Comparison of ENCODE assay signal across 11 cellular contexts in the genomic region with DNA sequence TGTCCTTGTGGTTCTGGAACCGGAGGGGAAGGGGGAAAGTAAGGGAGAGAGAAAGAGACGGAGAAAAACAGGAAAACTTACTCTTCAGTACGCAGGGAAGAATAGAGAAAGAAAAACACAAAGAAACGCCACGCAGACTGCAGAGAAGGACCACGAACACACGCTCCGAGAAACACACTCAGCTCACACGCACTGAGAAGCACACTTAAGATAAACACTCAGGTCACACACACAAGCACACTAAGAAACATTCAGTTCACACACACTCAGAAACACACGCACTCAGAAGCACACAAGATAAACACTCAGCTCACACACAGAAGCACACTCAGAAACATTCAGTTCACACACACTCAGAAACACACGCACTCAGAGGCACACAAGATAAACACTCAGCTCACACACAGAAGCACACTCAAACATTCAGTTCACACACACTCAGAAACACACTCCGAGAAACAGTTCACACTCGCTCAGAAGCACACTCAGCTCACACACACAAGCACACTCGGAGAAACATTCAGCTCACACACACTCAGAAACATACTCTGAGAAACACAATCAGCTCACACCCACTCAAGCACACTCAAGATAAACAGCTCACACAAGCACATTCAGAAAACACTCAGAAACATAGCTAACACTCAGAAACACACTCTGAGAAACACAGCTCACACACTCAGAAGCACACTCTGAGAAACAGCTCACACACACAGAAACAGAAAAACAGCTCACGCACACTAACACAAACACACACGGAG. TPM values are rescaled to one million over a fixed set of nuclear protein-coding genes. Genes with fewer than 3 reads are reported as not detected.
DNase-seq lines count a peak whose midpoint lies in the region; TF ChIP-seq lines count a peak whose summit lies in the region.
"Had no signal": no experiment of that assay in that cellular context is flagged by ENCODE, and none has a peak within 500 bp of the region (broad histone marks: within the 10 kb centered on the region; RNA-seq: fewer than 3 reads in every experiment).

No MANE protein-coding gene starts in this region.

- H2AFZ ChIP-seq in trophoblast cell (ENCODE audit: insufficient read depth, low read length, poor library complexity): peak overlapping the region; percentile 8
- no peak overlapping the region for H2AFZ ChIP-seq in PC-9

- H3K4me1 ChIP-seq in CD8-positive, alpha-beta memory T cell (ENCODE audit: insufficient read depth, low read length): peaks cover 3% of the 10 kb centered on the region
- H3K4me1 ChIP-seq in trophoblast cell (ENCODE audit: control insufficient read depth in 1 of 2, insufficient read depth in 2 of 2, low read length in 2 of 2): peaks cover 3 to 13% of the 10 kb centered on the region in 2 experiments
- H3K4me1 ChIP-seq in PC-9 (replicated peaks; ENCODE audit: insufficient read depth): no peaks in the 10 kb centered on the region

- no peak for DNase-seq in CD8-positive, alpha-beta memory T cell
- DNase-seq in SK-N-DZ (ENCODE audit: low spot score) (peak; percentile 28), foreskin fibroblast (peak in 1 of 2 donors; percentile 45), trophoblast cell (no peak), 8988T (no peak), pons (ENCODE audit: low spot score) (no peak), PC-9 (no peak), NCI-H2227 (lab: John Stamatoyannopoulos, UW; ENCODE audit: unreplicated experiment) (no peak)
- DNase-seq: GF-D8, HFFc6, NCI-H187 treated with DMSO at 0.1 percent for 48 hours had no signal

- H2AK5ac ChIP-seq in trophoblast cell (ENCODE audit: low read length): peak overlapping the region; percentile 38

- intact Hi-C loops in PC-9 (cut with micrococcal nuclease; ENCODE audit: unreplicated experiment): no loop called here

- H3F3A ChIP-seq in PC-9 (ENCODE audit: insufficient read depth, low read depth): no peaks in the 10 kb centered on the region

- peak overlapping the region; percentile 9 for H3K27ac ChIP-seq in CD8-positive, alpha-beta memory T cell (ENCODE audit: low read depth, low read length)
- no peak overlapping the region for H3K27ac ChIP-seq in trophoblast cell (ENCODE audit: low read depth, low read length)
- H3K27ac ChIP-seq in PC-9: no peak overlapping the region

- no peak overlapping the region for H3K27ac Mint-ChIP-seq in CD8-positive, alpha-beta memory T cell
- H3K27ac Mint-ChIP-seq: HFFc6 had no signal

- no TSS peak for BruUV-seq in PC-9 (replicated peaks; lab: Mats Ljungman, UMichigan)

- H4K8ac ChIP-seq in trophoblast cell (ENCODE audit: low read depth, low read length): peak overlapping the region; percentile 95

- peak overlapping the region; percentile 98 for H4K12ac ChIP-seq in trophoblast cell (ENCODE audit: low read depth, low read length)

- POLR2A ChIA-PET in CD8-positive, alpha-beta memory T cell (lab: Charles Lee): no interaction called here
- POLR2A ChIA-PET in PC-9 (lab: Charles Lee; ENCODE audit: unreplicated experiment): no interaction called here

- peak overlapping the region; percentile 81 for H3K18ac ChIP-seq in trophoblast cell (ENCODE audit: low read length)

- H2BK120ac ChIP-seq in trophoblast cell (ENCODE audit: insufficient read depth, low read length, poor library complexity): peak overlapping the region; percentile 77

- H3K4me3 ChIP-seq in CD8-positive, alpha-beta memory T cell (ENCODE audit: low read length): no peak overlapping the region
- H3K4me3 ChIP-seq in foreskin fibroblast (ENCODE audit: low read depth in 1 of 2, low read length in 2 of 2) (peak overlapping the region; percentile 73 to 74), trophoblast cell (ENCODE audit: low read depth, low read length) (peak overlapping the region; percentile 78), PC-9 (no peak overlapping the region)

- peaks cover 19% of the 10 kb centered on the region for H3K27me3 ChIP-seq in CD8-positive, alpha-beta memory T cell (ENCODE audit: insufficient read depth, low read length, poor library complexity, severe bottlenecking)
- no peaks in the 10 kb centered on the region for H3K27me3 ChIP-seq in trophoblast cell (ENCODE audit: insufficient read depth, low read length)
- H3K27me3 ChIP-seq in PC-9 (ENCODE audit: insufficient read depth, low read depth): peaks cover 66% of the 10 kb centered on the region

- no peaks in the 10 kb centered on the region for H3K9me3 Mint-ChIP-seq in CD8-positive, alpha-beta memory T cell
- H3K9me3 Mint-ChIP-seq: HFFc6 had no signal

- H3K79me2 ChIP-seq in trophoblast cell (ENCODE audit: control insufficient read depth, insufficient read depth, low read length, poor library complexity): peaks cover 3% of the 10 kb centered on the region
- H3K79me2 ChIP-seq in PC-9 (ENCODE audit: low read depth): no peaks in the 10 kb centered on the region

- no peaks in the 10 kb centered on the region for H3K36me3 ChIP-seq in CD8-positive, alpha-beta memory T cell (ENCODE audit: insufficient read depth, low read length)
- H3K36me3 ChIP-seq in trophoblast cell (ENCODE audit: control insufficient read depth in 1 of 2, insufficient read depth in 2 of 2, low read length in 2 of 2) (peaks cover 5 to 13% of the 10 kb centered on the region in 2 experiments), PC-9 (ENCODE audit: low read depth) (no peaks in the 10 kb centered on the region)

- peak overlapping the region; percentile 21 for H2BK12ac ChIP-seq in trophoblast cell (ENCODE audit: low read length)

- H3K9me3 ChIP-seq in CD8-positive, alpha-beta memory T cell (ENCODE audit: low read length): no peaks in the 10 kb centered on the region
- H3K9me3 ChIP-seq in trophoblast cell (ENCODE audit: insufficient read depth, low read depth, low read length): no peaks in the 10 kb centered on the region
- no peaks in the 10 kb centered on the region for H3K9me3 ChIP-seq in PC-9 (ENCODE audit: insufficient read depth, low read depth)

- no CpG with 5 or more reads among the region's 16 CpGs for WGBS in trophoblast cell (ENCODE audit: extremely low coverage, insufficient coverage, insufficient read length)

- TF ChIP-seq CTCF in foreskin fibroblast (IDR thresholded peaks at IDR 0.05; ENCODE audit: low read depth, low read length): no peak
- no peak for TF ChIP-seq CTCF in PC-9 (conservative IDR thresholded peaks at IDR 0.05)

- H4K20me1 ChIP-seq in PC-9 (ENCODE audit: insufficient read depth): no peaks in the 10 kb centered on the region

- peak overlapping the region; percentile 38 for H2BK5ac ChIP-seq in trophoblast cell (ENCODE audit: low read depth, low read length, poor library complexity)

- H3K4me2 ChIP-seq in trophoblast cell (ENCODE audit: low read length) (peak overlapping the region; percentile 72), PC-9 (no peak overlapping the region)

- CTCF ChIA-PET in CD8-positive, alpha-beta memory T cell (lab: Charles Lee): interaction anchor here (1.0 to 1.2 kb wide), 2 partner anchors 12 to 146 kb away, joined by 3 to 5 read pairs; no protein-coding TSS in a partner anchor
- CTCF ChIA-PET in PC-9 (lab: Charles Lee): no interaction called here

- H3K27me3 Mint-ChIP-seq in CD8-positive, alpha-beta memory T cell: peaks cover 21 to 57% of the 10 kb centered on the region in 2 donors

- no peak overlapping the region for H3K4me3 Mint-ChIP-seq in CD8-positive, alpha-beta memory T cell
- H3K4me3 Mint-ChIP-seq: HFFc6 had no signal

- peak overlapping the region; percentile 11 for H3K9ac ChIP-seq in trophoblast cell (ENCODE audit: low read length)

- H3K4ac ChIP-seq in trophoblast cell (ENCODE audit: low read depth, low read length): peak overlapping the region; percentile 69

- H3K36me3 Mint-ChIP-seq in CD8-positive, alpha-beta memory T cell: no peaks in the 10 kb centered on the region

- H4K91ac ChIP-seq in trophoblast cell (ENCODE audit: low read depth, low read length): peak overlapping the region; percentile 80

- peaks cover 0 to 6% (median 0%) of the 10 kb centered on the region in 3 donors for H3K4me1 Mint-ChIP-seq in CD8-positive, alpha-beta memory T cell

- no peaks in the 10 kb centered on the region for H3K9me2 ChIP-seq in PC-9 (ENCODE audit: insufficient read depth)

- H3K79me1 ChIP-seq in trophoblast cell (ENCODE audit: low read length): peaks cover 6% of the 10 kb centered on the region

- peak overlapping the region; percentile 88 for H3K14ac ChIP-seq in trophoblast cell (ENCODE audit: low read length)

- peak overlapping the region; percentile 11 for H3K23ac ChIP-seq in trophoblast cell (ENCODE audit: low read length)

RNA-seq across cellular contexts. Expression of gene TMEM98, which starts 0.8 kb away (rescaled TPM):
- under 1 TPM; 0.22 to 0.26 TPM for total RNA-seq in CD8-positive, alpha-beta memory T cell
- polyA plus RNA-seq in CD8-positive, alpha-beta memory T cell: not detected
- 177 and 208 TPM in 2 replicates for polyA plus RNA-seq in SK-N-DZ (2014; cell fraction: cytosol; rRNA removed)
- polyA plus RNA-seq in SK-N-DZ (2014; cell fraction: nucleus; rRNA removed): 111 and 142 TPM in 2 replicates
- 23.4 and 24.2 TPM in 2 replicates for polyA plus RNA-seq in trophoblast cell (2013)
- not detected in 2 replicates for total RNA-seq in PC-9 (2021)

RNA-seq across cellular contexts. Expression of gene MYO1D, which starts 51.8 kb away (rescaled TPM):
- 10 to 100 TPM; 11.5 to 15.8 TPM for total RNA-seq in CD8-positive, alpha-beta memory T cell
- polyA plus RNA-seq in CD8-positive, alpha-beta memory T cell: 9.0 TPM
- 11.0 and 13.4 TPM in 2 replicates for polyA plus RNA-seq in SK-N-DZ (2014; cell fraction: cytosol; rRNA removed)
- 11.4 and 13.4 TPM in 2 replicates for polyA plus RNA-seq in SK-N-DZ (2014; cell fraction: nucleus; rRNA removed)
- polyA plus RNA-seq in trophoblast cell (2013): 18.0 and 18.1 TPM in 2 replicates
- total RNA-seq in PC-9 (2021): 39.2 and 40.8 TPM in 2 replicates

Comparison
In these comparisons a context has a peak if more than half of its experiments do, and no peak if none do; other contexts are left out.
1. H3K4me3 ChIP-seq: peak in foreskin fibroblast (2 of 2) and trophoblast cell (single experiment); none in CD8-positive, alpha-beta memory T cell (single experiment) and PC-9 (single experiment).